ENCODE assay signal across 17 cellular contexts in genomic region chr16:56859636-56860035, GRCh38. TPM values are rescaled to one million over a fixed set of nuclear protein-coding genes. Genes with fewer than 3 reads are reported as not detected.
DNase-seq lines count a peak whose midpoint lies in the region; ATAC-seq, FAIRE-seq and TF ChIP-seq lines count a peak whose summit lies in the region.
"Had no signal": no experiment of that assay in that cellular context is flagged by ENCODE, and none has a peak within 500 bp of the region (broad histone marks: within the 10 kb centered on the region; RNA-seq: fewer than 3 reads in every experiment).

No MANE protein-coding gene starts in this region.

- H3K4me3 ChIP-seq in BLaER1 treated with 17β-estradiol and CSF1 and Interleukin-3, amounts not matched to agents 10 nM and 100 nM = peak overlapping the region in 6 of 10 experiments; percentile 16 to 63 (median 54); a peak in 8 of 20 replicates
- H3K4me3 ChIP-seq in SJCRH30 (peak overlapping the region; percentile 17), Peyer's patch (no peak overlapping the region)
- H3K4me3 ChIP-seq: coronary artery, left lung, pancreas, sigmoid colon had no signal

- H3K27me3 Mint-ChIP-seq in CD4-positive, alpha-beta T cell = no peaks in the 10 kb centered on the region
- no peaks in the 10 kb centered on the region for H3K27me3 Mint-ChIP-seq in natural killer cell (ENCODE audit: low read depth in 2 of 2)
- H3K27me3 Mint-ChIP-seq: activated naive CD8-positive, alpha-beta T cell had no signal

- no peaks in the 10 kb centered on the region for H4K20me1 ChIP-seq in BLaER1 treated with 17β-estradiol and CSF1 and Interleukin-3, amounts not matched to agents 10 nM and 100 nM

- intact Hi-C loops in CD4-positive, alpha-beta T cell (cut with DNase I, micrococcal nuclease) = loop anchor here (10.0 kb wide), 2 partner anchors 185 to 225 kb away; no protein-coding TSS in a partner anchor
- intact Hi-C loops in natural killer cell (cut with micrococcal nuclease) = loop anchor here (5.0 kb wide), 2 partner anchors 183 to 308 kb away; no protein-coding TSS in a partner anchor

- H3K9me3 ChIP-seq in BLaER1 treated with 17β-estradiol and CSF1 and Interleukin-3, amounts not matched to agents 10 nM and 100 nM (replicated peaks in 1 of 11) = no peaks in the 10 kb centered on the region
- H3K9me3 ChIP-seq in CD4-positive, alpha-beta T cell (ENCODE audit: control insufficient read depth, low read length) = no peaks in the 10 kb centered on the region
- H3K9me3 ChIP-seq in SJCRH30 (replicated peaks) = no peaks in the 10 kb centered on the region
- no peaks in the 10 kb centered on the region for H3K9me3 ChIP-seq in Peyer's patch
- H3K9me3 ChIP-seq: left lung, pancreas, sigmoid colon had no signal

- H3K4me2 ChIP-seq in BLaER1 treated with 17β-estradiol and CSF1 and Interleukin-3, amounts not matched to agents 10 nM and 100 nM = peak overlapping the region; percentile 76 to 94 (median 85)

- POLR2A ChIA-PET in CD4-positive, alpha-beta T cell (lab: Charles Lee) = interaction anchor here (1.2 kb wide), 1 partner anchor 72 kb away, joined by 5 read pairs; no protein-coding TSS in a partner anchor

- H3K9me3 Mint-ChIP-seq in CD4-positive, alpha-beta T cell = no peaks in the 10 kb centered on the region
- H3K9me3 Mint-ChIP-seq in natural killer cell = no peaks in the 10 kb centered on the region
- H3K9me3 Mint-ChIP-seq: H9 had no signal

- no peak overlapping the region for H3K4me3 Mint-ChIP-seq in CD4-positive, alpha-beta T cell
- no peak overlapping the region for H3K4me3 Mint-ChIP-seq in natural killer cell
- H3K4me3 Mint-ChIP-seq: H9 had no signal

- H3K4me1 Mint-ChIP-seq in CD4-positive, alpha-beta T cell (ENCODE audit: low read depth) = peaks cover 31% of the 10 kb centered on the region
- H3K4me1 Mint-ChIP-seq in natural killer cell = peaks cover 44 to 52% of the 10 kb centered on the region in 2 donors

- H3K27me3 ChIP-seq in BLaER1 treated with 17β-estradiol and CSF1 and Interleukin-3, amounts not matched to agents 10 nM and 100 nM = no peaks in the 10 kb centered on the region
- H3K27me3 ChIP-seq in CD4-positive, alpha-beta T cell (ENCODE audit: control insufficient read depth, insufficient read depth, low read length) = no peaks in the 10 kb centered on the region
- H3K27me3 ChIP-seq in SJCRH30 (no peaks in the 10 kb centered on the region), Peyer's patch (no peaks in the 10 kb centered on the region)
- H3K27me3 ChIP-seq: brain microvascular endothelial cell, left lung, pancreas, sigmoid colon had no signal

- CTCF ChIA-PET in CD4-positive, alpha-beta T cell (lab: Charles Lee) = no interaction called here

- TF ChIP-seq POLR2A in Peyer's patch (IDR thresholded peaks at IDR 0.05) (no peak), GM12892 (IDR thresholded peaks at IDR 0.05; ENCODE audit: low read depth, low read length) (no peak)

- peak overlapping the region; percentile 81 for H3K27ac Mint-ChIP-seq in CD4-positive, alpha-beta T cell
- H3K27ac Mint-ChIP-seq in natural killer cell = peak overlapping the region; percentile 80 to 90

- H3K36me3 ChIP-seq in BLaER1 treated with 17β-estradiol and CSF1 and Interleukin-3, amounts not matched to agents 10 nM and 100 nM = no peaks in the 10 kb centered on the region
- no peaks in the 10 kb centered on the region for H3K36me3 ChIP-seq in SJCRH30
- H3K36me3 ChIP-seq in Peyer's patch = no peaks in the 10 kb centered on the region
- H3K36me3 ChIP-seq: brain microvascular endothelial cell, left lung, pancreas, sigmoid colon had no signal

- peak overlapping the region in 9 of 11 experiments; percentile 62 to 88 (median 81); a peak in 17 of 22 replicates for H3K9ac ChIP-seq in BLaER1 treated with 17β-estradiol and CSF1 and Interleukin-3, amounts not matched to agents 10 nM and 100 nM

- no peaks in the 10 kb centered on the region for H3K36me3 Mint-ChIP-seq in CD4-positive, alpha-beta T cell (ENCODE audit: low read depth)
- H3K36me3 Mint-ChIP-seq in natural killer cell = no peaks in the 10 kb centered on the region
- H3K36me3 Mint-ChIP-seq: activated naive CD8-positive, alpha-beta T cell had no signal

- H3K27ac ChIP-seq in BLaER1 treated with 17β-estradiol and CSF1 and Interleukin-3, amounts not matched to agents 10 nM and 100 nM = peak overlapping the region in 10 of 11 experiments; percentile 61 to 98 (median 93); a peak in 19 of 22 replicates
- H3K27ac ChIP-seq in CD4-positive, alpha-beta T cell (ENCODE audit: low read depth, low read length) = no peak overlapping the region
- peak overlapping the region; percentile 97 for H3K27ac ChIP-seq in SJCRH30
- peak overlapping the region in 1 of 4 donors; percentile 71 for H3K27ac ChIP-seq in Peyer's patch
- H3K27ac ChIP-seq: brain microvascular endothelial cell, coronary artery, left lung, pancreas, sigmoid colon had no signal

- no peak for FAIRE-seq in GM12892 (lab: Jason Lieb, UNC)
- FAIRE-seq: pancreas had no signal

- peaks cover 69 to 97% (median 83%) of the 10 kb centered on the region in 10 experiments for H3K4me1 ChIP-seq in BLaER1 treated with 17β-estradiol and CSF1 and Interleukin-3, amounts not matched to agents 10 nM and 100 nM
- H3K4me1 ChIP-seq in SJCRH30 = peaks cover 39% of the 10 kb centered on the region
- H3K4me1 ChIP-seq in Peyer's patch = peaks cover 0 to 16% (median 7%) of the 10 kb centered on the region in 4 donors
- H3K4me1 ChIP-seq: sigmoid colon had no signal

- ATAC-seq in CD4-positive, alpha-beta T cell (ENCODE audit: poor library complexity) = no peak
- ATAC-seq in natural killer cell (no peak), GM21528 (IDR thresholded peaks at IDR 0.05; ENCODE audit: low FRiP score, unreplicated experiment) (no peak)

- TF ChIP-seq CTCF in CD4-positive, alpha-beta T cell (IDR thresholded peaks at IDR 0.05) = no peak
- TF ChIP-seq CTCF in natural killer cell (IDR thresholded peaks at IDR 0.05) (no peak), Peyer's patch (IDR thresholded peaks at IDR 0.05) (no peak)

- no peak for DNase-seq in CD4-positive, alpha-beta T cell
- DNase-seq in SJCRH30 (peak in 1 of 2 experiments; percentile 27), natural killer cell (no peak), Peyer's patch (no peak), GM12892 (ENCODE audit: insufficient read length) (no peak)
- DNase-seq: brain microvascular endothelial cell, DMS 273 treated with DMSO at 0.1 percent for 48 hours, H9, NCI-H1436, NCI-H2227 treated with DMSO at 0.1 percent for 48 hours, pancreas, sigmoid colon had no signal

RNA-seq across cellular contexts. Expression of gene SLC12A3, which starts 5.4 kb away (rescaled TPM):
- not detected for total RNA-seq in CD4-positive, alpha-beta T cell
- not detected in 2 replicates for total RNA-seq in SJCRH30 (2014; rRNA removed; shearing (Covaris generic))
- not detected for total RNA-seq in natural killer cell
- total RNA-seq in Peyer's patch = not detected
- polyA plus RNA-seq in GM12892 (2012; ENCODE audit: missing spikeins) = 1.8 TPM
- total RNA-seq: H9, left lung, sigmoid colon had no signal

Comparison
In these comparisons a context has a peak if more than half of its experiments do, and no peak if none do; other contexts are left out.
1. H3K4me3 ChIP-seq: peak in BLaER1 treated with 17β-estradiol and CSF1 and Interleukin-3, amounts not matched to agents 10 nM and 100 nM (6 of 10) and SJCRH30 (single experiment); none in Peyer's patch (0 of 4).